Comparison of ENCODE assay signal across 19 cellular contexts in genomic region chr7:26553582-26553981, GRCh38.
A peak's percentile ranks its signal among the peaks of the same experiment; 100 is the strongest.
DNase-seq lines count a peak whose midpoint lies in the region; ATAC-seq, FAIRE-seq and TF ChIP-seq lines count a peak whose summit lies in the region.
"Had no signal": no experiment of that assay in that cellular context is flagged by ENCODE, and none has a peak within 500 bp of the region (broad histone marks: within the 10 kb centered on the region; RNA-seq: fewer than 3 reads in every experiment).

No MANE protein-coding gene starts in this region.

- H3K4me2 ChIP-seq in SK-N-SH (no peak overlapping the region), H1 (ENCODE audit: insufficient read depth in 1 of 2, low read depth in 2 of 2, low read length in 2 of 2) (no peak overlapping the region)
- H3K4me2 ChIP-seq: PC-9 had no signal

- no peak for ATAC-seq in SK-N-SH treated with all-trans-retinoic acid at 6 μM for 48 hours

- H3K9ac ChIP-seq in SK-N-SH: no peak overlapping the region
- no peak overlapping the region for H3K9ac ChIP-seq in H1 (replicated peaks in 1 of 4; ENCODE audit: extremely low read depth in 1 of 4, low read depth in 3 of 4, low read length in 3 of 4)

- no peak for FAIRE-seq in H1 (lab: Jason Lieb, UNC)

- no peak overlapping the region for H3K4me3 ChIP-seq in SK-N-SH (ENCODE audit: low read depth in 2 of 2, low read length in 1 of 2)
- no peak overlapping the region for H3K4me3 ChIP-seq in H1 (ENCODE audit: extremely low read depth in 1 of 4, insufficient read depth in 2 of 4, low read depth in 3 of 4, low read length in 4 of 4)
- H3K4me3 ChIP-seq in stomach: no peak overlapping the region
- H3K4me3 ChIP-seq: MG63, PC-9 had no signal

- no peak overlapping the region for H4K5ac ChIP-seq in H1 (ENCODE audit: insufficient read length, low read depth, low read length)

- H4K8ac ChIP-seq in H1 (ENCODE audit: extremely low read depth, insufficient read depth, low read length): no peak overlapping the region

- no peaks in the 10 kb centered on the region for H3K9me2 ChIP-seq in SK-N-SH

- H3K14ac ChIP-seq in H1 (ENCODE audit: insufficient read length): no peak overlapping the region

- H2BK12ac ChIP-seq in H1 (ENCODE audit: low read depth, low read length): no peak overlapping the region

- H2BK20ac ChIP-seq in H1 (ENCODE audit: low read length): no peak overlapping the region

- CTCF ChIA-PET in SK-N-SH (lab: Yijun Ruan, JAX): interaction anchor here (0.5 to 4.5 kb wide), 19 partner anchors 9 to 661 kb away, joined by 3 to 34 read pairs (median 4); no protein-coding TSS in a partner anchor
- CTCF ChIA-PET in H1 (lab: Charles Lee; ENCODE audit: partially characterized antibody): interaction anchor here (0.6 to 1.7 kb wide), 5 partner anchors 8 to 1345 kb away, joined by 3 to 9 read pairs (median 5); no protein-coding TSS in a partner anchor

- no peak overlapping the region for H3K23ac ChIP-seq in H1 (ENCODE audit: insufficient read length)

- POLR2A ChIA-PET in SK-N-SH (lab: Yijun Ruan, JAX) (interaction anchor here (0.6 kb wide), 1 partner anchor 137 kb away, joined by 3 read pairs; no protein-coding TSS in a partner anchor), H1 (lab: Charles Lee; ENCODE audit: partially characterized antibody) (no interaction called here)

- DNase-seq in DMS153 (lab: John Stamatoyannopoulos, UW) (peak; percentile 17), DMS153 treated with DMSO at 0.1 percent for 48 hours (lab: John Stamatoyannopoulos, UW; ENCODE audit: unreplicated experiment) (no peak), SK-N-SH (peak; percentile 49), H1 (ENCODE audit: low read depth in 1 of 2, low spot score in 2 of 2) (no peak), erythroblast (lab: John Stamatoyannopoulos, UW) (no peak), stomach (no peak)
- no peak for DNase-seq in effector CD8-positive, alpha-beta T cell (lab: John Stamatoyannopoulos, UW)
- DNase-seq: DMS53; H9; MG63; NCI-H1105 treated with DMSO at 0.1 percent for 48 hours; NCI-H187; NCI-H526 treated with DMSO at 0.1 percent for 48 hours; NK-92 treated with Interleukin-12 subunit alpha and Interleukin-12 subunit beta, amount 100 ng/mL, for 24 hours; PC-9; SHP77 had no signal

- H3K79me1 ChIP-seq in H1 (ENCODE audit: low read depth, low read length): no peaks in the 10 kb centered on the region

- H4K20me1 ChIP-seq in SK-N-SH (ENCODE audit: insufficient read depth): no peaks in the 10 kb centered on the region
- no peaks in the 10 kb centered on the region for H4K20me1 ChIP-seq in H1 (replicated peaks in 1 of 2; ENCODE audit: control insufficient read depth in 1 of 2, insufficient read depth in 2 of 2, low read length in 2 of 2)

- no peak overlapping the region for H2BK5ac ChIP-seq in H1 (ENCODE audit: low read depth, low read length)

- H3K56ac ChIP-seq in H1 (replicated peaks; ENCODE audit: insufficient read length, low read depth, low read length): no peak overlapping the region

- no peak for TF ChIP-seq EP300 in SK-N-SH (IDR thresholded peaks at IDR 0.05; ENCODE audit: borderline replicate concordance in 1 of 2, low read depth in 1 of 2, low read length in 1 of 2)
- TF ChIP-seq EP300 in H1 (IDR thresholded peaks at IDR 0.05; ENCODE audit: borderline replicate concordance in 1 of 2, low read depth in 2 of 2, low read length in 2 of 2): no peak
- TF ChIP-seq EP300 in stomach (IDR thresholded peaks at IDR 0.05): no peak

- H3K4ac ChIP-seq in H1 (replicated peaks; ENCODE audit: insufficient read length, low read depth, low read length): no peak overlapping the region

- WGBS in SK-N-SH (ENCODE audit: low lambda C conversion rate): 24% methylated on average over 3 of the region's 3 CpGs
- WGBS in H1 (ENCODE audit: extremely low coverage in 1 of 2, insufficient coverage in 1 of 2, insufficient read length in 1 of 2, insufficient replicate concordance in 2 of 2, low coverage in 1 of 2, low lambda C conversion rate in 2 of 2, missing lambda C conversion rate in 1 of 2), 2 experiments: 87% methylated on average over 3 of the region's 3 CpGs; no CpG with 5 or more reads in 1 of the 2 experiments
- 77 to 85% (median 78%) methylated on average over 3 of the region's 3 CpGs for WGBS in stomach, 5 donors

- H3K27me3 ChIP-seq in SK-N-SH (ENCODE audit: insufficient read depth) (no peaks in the 10 kb centered on the region), H1 (replicated peaks in 1 of 4; ENCODE audit: control insufficient read depth in 3 of 4, extremely low read depth in 1 of 4, insufficient read depth in 3 of 4, low read length in 3 of 4) (no peaks in the 10 kb centered on the region), stomach (peaks cover 0 to 11% (median 0%) of the 10 kb centered on the region in 3 donors)

- TF ChIP-seq CTCF in SK-N-SH (IDR thresholded peaks at IDR 0.05): no peak
- no peak for TF ChIP-seq CTCF in H1 (IDR thresholded peaks at IDR 0.05; ENCODE audit: control extremely low read depth in 1 of 3, insufficient read depth in 1 of 3, low read depth in 1 of 3, low read length in 3 of 3)
- no peak for TF ChIP-seq CTCF in stomach (IDR thresholded peaks at IDR 0.05)

- H3K27ac ChIP-seq in SK-N-SH (ENCODE audit: low read depth in 2 of 2, low read length in 1 of 2) (no peak overlapping the region), H1 (ENCODE audit: low read depth, low read length) (no peak overlapping the region), stomach (no peak overlapping the region)
- H3K27ac ChIP-seq: 22Rv1, PC-9, RWPE1 had no signal

- no peak overlapping the region for H3K18ac ChIP-seq in H1 (ENCODE audit: extremely low read depth, low read length)

- H2BK120ac ChIP-seq in H1 (replicated peaks; ENCODE audit: low read depth, low read length): no peak overlapping the region

- H3K9me3 ChIP-seq in SK-N-SH (no peaks in the 10 kb centered on the region), H1 (ENCODE audit: insufficient read depth in 2 of 2, low read depth in 1 of 2, low read length in 1 of 2) (no peaks in the 10 kb centered on the region), stomach (no peaks in the 10 kb centered on the region)
- H3K9me3 ChIP-seq: MG63 had no signal

- no peaks in the 10 kb centered on the region for H3F3A ChIP-seq in SK-N-SH (replicated peaks; ENCODE audit: insufficient read depth)

- H2BK15ac ChIP-seq in H1 (ENCODE audit: low read length): no peak overlapping the region

- H3K4me1 ChIP-seq in SK-N-SH (ENCODE audit: control insufficient read depth in 1 of 2, insufficient read depth in 2 of 2, low read depth in 1 of 2, low read length in 1 of 2) (peaks cover 0 to 17% of the 10 kb centered on the region in 2 experiments; a peak in 1 of 4 replicates), H1 (replicated peaks in 1 of 4; ENCODE audit: control insufficient read depth in 3 of 4, insufficient read depth in 4 of 4, low read length in 3 of 4) (peaks cover 0 to 6% (median 0%) of the 10 kb centered on the region in 4 experiments; a peak in 4 of 7 replicates), stomach (peaks cover 0 to 7% (median 4%) of the 10 kb centered on the region in 4 donors)

- no peaks in the 10 kb centered on the region for H3K79me2 ChIP-seq in SK-N-SH (ENCODE audit: insufficient read depth)
- H3K79me2 ChIP-seq in H1 (ENCODE audit: control insufficient read depth in 1 of 2, insufficient read depth in 2 of 2, low read length in 2 of 2): no peaks in the 10 kb centered on the region

- H3K36me3 ChIP-seq in SK-N-SH (replicated peaks in 1 of 2; ENCODE audit: control insufficient read depth in 1 of 2, insufficient read depth in 2 of 2, low read length in 1 of 2) (no peaks in the 10 kb centered on the region), H1 (ENCODE audit: control insufficient read depth in 2 of 4, insufficient read depth in 4 of 4, low read length in 3 of 4) (no peaks in the 10 kb centered on the region), stomach (no peaks in the 10 kb centered on the region)
- H3K36me3 ChIP-seq: MG63 had no signal

- no peak overlapping the region for H2AK5ac ChIP-seq in H1 (ENCODE audit: low read depth, low read length)

- H2AFZ ChIP-seq in SK-N-SH (ENCODE audit: low read depth) (no peak overlapping the region), H1 (ENCODE audit: low read length) (no peak overlapping the region)
- H2AFZ ChIP-seq: PC-9 had no signal

- no peak overlapping the region for H4K91ac ChIP-seq in H1 (replicated peaks; ENCODE audit: insufficient read length, low read length)

- intact Hi-C loops in stomach (cut with DNase I; ENCODE audit: low total_unique reads): no loop called here

- H3K23me2 ChIP-seq in H1 (ENCODE audit: low read depth, low read length): no peaks in the 10 kb centered on the region

- TF ChIP-seq RAD21 in SK-N-SH (IDR thresholded peaks at IDR 0.05; ENCODE audit: low read length) (peak; percentile 53; the same call in 1 of the 2 replicates), H1 (IDR thresholded peaks at IDR 0.05 in 1 of 2, conservative IDR thresholded peaks at IDR 0.05 in 1 of 2; ENCODE audit: low read depth in 2 of 2, low read length in 2 of 2) (no peak; a peak in 1 of 4 replicates)

- TF ChIP-seq POLR2A in H1 (IDR thresholded peaks at IDR 0.05; ENCODE audit: control extremely low read depth in 1 of 2, low read depth in 2 of 2, low read length in 2 of 2) (no peak), erythroblast (IDR thresholded peaks at IDR 0.05; ENCODE audit: low read length) (no peak), stomach (IDR thresholded peaks at IDR 0.05) (no peak)

TF ChIP-seq in SK-N-SH, 30 proteins besides CTCF, POLR2A, EP300 and RAD21:
- TF ChIP-seq EZH2phosphoT487 (IDR thresholded peaks at IDR 0.05; ENCODE audit: borderline replicate concordance, low read depth) (no peak), SMC3 (IDR thresholded peaks at IDR 0.05; ENCODE audit: low read depth, low read length) (peak; percentile 18; the same call in 1 of the 2 replicates), GATA2 (CRISPR knock-in tag; IDR thresholded peaks at IDR 0.05) (peak; percentile 72)

TF ChIP-seq in H1, 55 proteins besides CTCF, POLR2A, EP300 and RAD21:
- TF ChIP-seq JUN (IDR thresholded peaks at IDR 0.05; ENCODE audit: low read depth, low read length) (no peak), KDM1A (IDR thresholded peaks at IDR 0.05; ENCODE audit: borderline replicate concordance, low read length) (peak; percentile 45; the same call in 1 of the 2 replicates), SP4 (IDR thresholded peaks at IDR 0.05; ENCODE audit: low read length) (no peak), NRF1 (IDR thresholded peaks at IDR 0.05; ENCODE audit: low read depth, low read length) (no peak), TCF12 (IDR thresholded peaks at IDR 0.05; ENCODE audit: low read depth, low read length) (no peak), FOSL1 (IDR thresholded peaks at IDR 0.05; ENCODE audit: insufficient read depth, low read depth, low read length) (no peak), TEAD4 (IDR thresholded peaks at IDR 0.05; ENCODE audit: low read depth, low read length) (no peak)
TF ChIP-seq in H1: peak in this region for 1.

Comparison
In these comparisons a context has a peak if more than half of its experiments do, and no peak if none do; other contexts are left out.
1. DNase-seq: peak in DMS153 (single experiment) and SK-N-SH (single experiment); none in DMS153 treated with DMSO at 0.1 percent for 48 hours (single experiment), H1 (0 of 2), erythroblast (0 of 2), effector CD8-positive, alpha-beta T cell (single experiment) and stomach (single experiment).